9 cellular contexts compared by ENCODE assay signal in genomic region chr2:96554293-96555145, GRCh38. TPM values are rescaled to one million over a fixed set of nuclear protein-coding genes. Genes with fewer than 3 reads are reported as not detected.
A peak's percentile ranks its signal among the peaks of the same experiment; 100 is the strongest.
DNase-seq lines count a peak whose midpoint lies in the region; ATAC-seq and TF ChIP-seq lines count a peak whose summit lies in the region.
"Had no signal": no experiment of that assay in that cellular context is flagged by ENCODE, and none has a peak within 500 bp of the region (broad histone marks: within the 10 kb centered on the region; RNA-seq: fewer than 3 reads in every experiment).

No MANE protein-coding gene starts in this region.

- intact Hi-C loops in left colon (cut with DNase I, micrococcal nuclease), result no loop called here

- H3K27me3 ChIP-seq in BE2C, result no peaks in the 10 kb centered on the region

- no peaks in the 10 kb centered on the region for H3K9me3 ChIP-seq in BE2C

- no peaks in the 10 kb centered on the region for H3K36me3 ChIP-seq in BE2C

- ATAC-seq in GM19035 (IDR thresholded peaks at IDR 0.05; ENCODE audit: unreplicated experiment) (peak; percentile 51), left colon (peak; percentile 39), GM18520 (IDR thresholded peaks at IDR 0.05; ENCODE audit: unreplicated experiment) (no peak)

- H3K4me1 ChIP-seq in BE2C, result no peaks in the 10 kb centered on the region

- DNase-seq in BE2C, result peak; percentile 53
- peak; percentile 1 for DNase-seq in NCI-H1436 treated with DMSO at 0.1 percent for 48 hours (lab: John Stamatoyannopoulos, UW)
- peak; percentile 36 to 54 (median 46) for DNase-seq in activated CD4-positive, CD25-positive, alpha-beta regulatory T cell (lab: John Stamatoyannopoulos, UW)
- peak; percentile 73 for DNase-seq in central memory CD4-positive, alpha-beta T cell
- DNase-seq in left colon, result peak in 1 of 2 donors; percentile 67
- DNase-seq in stimulated activated CD4-positive, alpha-beta T cell treated with anti-CD3 and anti-CD28 coated beads, Interleukin-4, amount 100 ng/mL, for 24 hours, result peak; percentile 67

- peak; percentile 71 for TF ChIP-seq CTCF in BE2C (IDR thresholded peaks at IDR 0.05; ENCODE audit: low read depth, low read length)

- H3K4me3 ChIP-seq in BE2C (ENCODE audit: low read depth, low read length), result no peak overlapping the region

RNA-seq across cellular contexts. Expression of gene ARID5A, which starts 18.0 kb away (rescaled TPM):
- polyA plus RNA-seq in BE2C (2012; ENCODE audit: insufficient read depth, insufficient read length, low read depth), result 0.43 TPM
- total RNA-seq in left colon, result 10 to 100 TPM in 1 of 2 donors, 1 to 10 TPM in 1; 5.6 to 13.7 TPM

RNA-seq across cellular contexts. Expression of gene NEURL3, which starts 49.4 kb away (rescaled TPM):
- not detected for polyA plus RNA-seq in BE2C (2012; ENCODE audit: insufficient read depth, insufficient read length, low read depth)
- total RNA-seq in left colon, result 1 to 10 TPM in 1 of 2 donors, under 1 TPM in 1; 0.58 to 3.3 TPM
- total RNA-seq: HT1080 had no signal
